Comparison of ENCODE assay signal across 1 cellular context in the genomic region with DNA sequence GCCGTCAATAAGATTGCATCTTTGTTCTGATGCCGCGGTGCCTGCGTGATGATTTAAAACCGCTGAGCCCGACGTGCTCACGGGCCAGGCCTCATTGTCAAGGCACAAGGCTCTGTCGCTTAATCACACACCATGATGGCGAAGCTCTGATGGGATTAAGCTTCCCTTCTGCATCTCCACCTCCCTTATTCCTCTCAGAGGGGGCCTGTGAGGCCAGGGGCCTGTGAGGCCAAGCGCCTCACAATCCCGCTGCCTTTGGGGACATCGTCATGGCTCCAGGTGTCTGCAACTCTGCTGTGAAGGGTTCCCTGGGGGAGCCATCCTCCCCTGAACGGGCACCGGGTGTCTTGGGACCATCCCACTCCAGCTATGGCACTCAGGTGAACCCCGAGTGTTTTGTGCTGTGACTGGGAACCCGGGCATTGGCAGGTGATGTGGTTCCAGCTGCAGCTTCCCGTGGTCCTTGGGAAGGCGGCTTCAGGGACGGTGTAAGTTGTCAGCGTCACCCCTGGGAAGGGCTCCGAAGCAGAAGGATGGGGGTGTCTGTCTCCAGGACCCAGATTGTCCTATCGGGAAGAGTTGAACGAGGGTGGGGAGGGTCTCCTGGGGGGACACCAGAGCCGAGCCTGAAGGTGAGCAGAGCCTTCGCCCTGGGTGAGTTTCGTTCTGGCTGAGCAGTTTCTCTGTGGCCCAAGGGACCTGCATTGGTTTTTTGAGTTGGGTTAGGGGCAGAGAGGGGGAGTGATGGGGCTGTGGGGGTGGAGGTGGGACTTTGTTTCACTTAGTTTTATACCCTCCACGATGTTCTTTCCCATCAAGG.
TF ChIP-seq lines count a peak whose summit lies in the region.

No MANE protein-coding gene starts in this region.

TF ChIP-seq in H1, 55 proteins besides CTCF, POLR2A, EP300 and RAD21 (continued from another document):
- TF ChIP-seq RFX5 (IDR thresholded peaks at IDR 0.05; ENCODE audit: borderline replicate concordance, low read depth, low read length), result no peak
